In the genomic region with DNA sequence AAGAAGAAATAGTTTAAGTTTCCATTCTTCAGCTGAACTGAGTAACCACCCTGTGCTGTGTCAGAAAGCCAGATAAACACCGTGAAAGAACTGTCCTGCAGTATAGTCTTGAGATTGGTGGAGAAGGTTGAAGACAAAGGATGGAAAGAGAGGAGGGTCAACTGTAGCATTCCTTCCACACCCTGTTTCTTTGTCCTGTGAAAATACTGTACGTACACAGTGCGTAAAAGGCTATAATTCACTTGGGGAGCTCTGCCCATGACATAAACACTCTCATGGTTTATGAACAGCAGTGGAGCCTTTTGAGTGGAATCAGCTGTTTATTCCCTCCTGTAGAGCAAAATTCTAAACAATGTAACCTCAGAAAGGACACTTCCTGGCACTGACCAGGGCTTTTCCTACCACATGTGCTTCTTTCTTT, we compare ENCODE assay signal across 16 cellular contexts.
DNase-seq lines count a peak whose midpoint lies in the region; TF ChIP-seq lines count a peak whose summit lies in the region.
"Had no signal": no experiment of that assay in that cellular context is flagged by ENCODE, and none has a peak within 500 bp of the region (broad histone marks: within the 10 kb centered on the region; RNA-seq: fewer than 3 reads in every experiment).

No MANE protein-coding gene starts in this region.

- H3K4me1 ChIP-seq in esophagus squamous epithelium = peaks cover 0 to 35% (median 4%) of the 10 kb centered on the region in 3 donors
- H3K4me1 ChIP-seq: breast epithelium, thyroid gland had no signal

- no peak for TF ChIP-seq CTCF in AG10803 (conservative IDR thresholded peaks at IDR 0.05; ENCODE audit: low read length)
- TF ChIP-seq CTCF in esophagus squamous epithelium (IDR thresholded peaks at IDR 0.05) = no peak
- TF ChIP-seq CTCF in osteocyte (IDR thresholded peaks at IDR 0.05) = no peak

- peak overlapping the region; percentile 59 for H3K4me3 Mint-ChIP-seq in osteocyte (ENCODE audit: unreplicated experiment)
- H3K4me3 Mint-ChIP-seq: CD8-positive, alpha-beta T cell had no signal

- peaks cover 0 to 12% (median 0%) of the 10 kb centered on the region in 3 donors for H3K9me3 ChIP-seq in esophagus squamous epithelium
- H3K9me3 ChIP-seq: breast epithelium, thyroid gland had no signal

- peak overlapping the region; percentile 33 to 71 (median 62) for H3K27ac ChIP-seq in esophagus squamous epithelium
- H3K27ac ChIP-seq: breast epithelium, lower lobe of right lung, thyroid gland had no signal

- no peaks in the 10 kb centered on the region for H3K27me3 ChIP-seq in esophagus squamous epithelium
- H3K27me3 ChIP-seq: breast epithelium, heart left ventricle, thyroid gland had no signal

- 63 to 74% methylated on average over 3 of the region's 3 CpGs for WGBS in esophagus squamous epithelium, 2 donors

- peaks cover 0 to 9% (median 0%) of the 10 kb centered on the region in 3 donors for H3K36me3 ChIP-seq in esophagus squamous epithelium
- H3K36me3 ChIP-seq: breast epithelium, lower lobe of right lung had no signal

- no peaks in the 10 kb centered on the region for H3K27me3 Mint-ChIP-seq in osteocyte (ENCODE audit: unreplicated experiment)

- H3K4me1 Mint-ChIP-seq in osteocyte (ENCODE audit: unreplicated experiment) = peaks cover 31% of the 10 kb centered on the region

- peaks cover 18% of the 10 kb centered on the region for H3K36me3 Mint-ChIP-seq in osteocyte (ENCODE audit: unreplicated experiment)

- DNase-seq in AG10803 (ENCODE audit: low read depth) (peak; percentile 94), RPMI7951 (ENCODE audit: low read depth) (peak; percentile 71), esophagus squamous epithelium (lab: John Stamatoyannopoulos, UW) (no peak), osteocyte (ENCODE audit: extremely low spot score, unreplicated experiment) (peak; percentile 7), NCI-H2196 treated with DMSO at 0.1 percent for 48 hours (lab: John Stamatoyannopoulos, UW; ENCODE audit: unreplicated experiment) (no peak), OCI-M1 (lab: John Stamatoyannopoulos, UW) (no peak), HPDE6-E6E7 (ENCODE audit: extremely low spot score) (no peak), OCI-M2 (lab: John Stamatoyannopoulos, UW; ENCODE audit: unreplicated experiment) (no peak)
- DNase-seq: CD8-positive, alpha-beta T cell; H7; heart left ventricle; lower lobe of right lung; NCI-H1417 treated with DMSO at 0.1 percent for 48 hours; retina; thyroid gland had no signal

- peaks cover 8% of the 10 kb centered on the region for H3K9me3 Mint-ChIP-seq in osteocyte (ENCODE audit: unreplicated experiment)

- TF ChIP-seq POLR2A in esophagus squamous epithelium (IDR thresholded peaks at IDR 0.05) = no peak

- peak overlapping the region; percentile 13 for H3K4me3 ChIP-seq in AG10803 (ENCODE audit: low read length)
- peak overlapping the region in 1 of 4 donors; percentile 31 for H3K4me3 ChIP-seq in esophagus squamous epithelium
- H3K4me3 ChIP-seq: breast epithelium, heart left ventricle, lower lobe of right lung, thyroid gland had no signal

- peak overlapping the region; percentile 94 for H3K27ac Mint-ChIP-seq in osteocyte (ENCODE audit: unreplicated experiment)
- H3K27ac Mint-ChIP-seq: CD8-positive, alpha-beta T cell had no signal

- intact Hi-C loops in esophagus squamous epithelium (cut with DNase I) = no loop called here

Comparison
In these comparisons a context has a peak if more than half of its experiments do, and no peak if none do; other contexts are left out.
1. DNase-seq: peak in AG10803 (single experiment), RPMI7951 (single experiment) and osteocyte (single experiment); none in esophagus squamous epithelium (single experiment), NCI-H2196 treated with DMSO at 0.1 percent for 48 hours (single experiment), OCI-M1 (single experiment), HPDE6-E6E7 (single experiment) and OCI-M2 (single experiment).